Comparison of ENCODE assay signal across 20 cellular contexts in the genomic region with DNA sequence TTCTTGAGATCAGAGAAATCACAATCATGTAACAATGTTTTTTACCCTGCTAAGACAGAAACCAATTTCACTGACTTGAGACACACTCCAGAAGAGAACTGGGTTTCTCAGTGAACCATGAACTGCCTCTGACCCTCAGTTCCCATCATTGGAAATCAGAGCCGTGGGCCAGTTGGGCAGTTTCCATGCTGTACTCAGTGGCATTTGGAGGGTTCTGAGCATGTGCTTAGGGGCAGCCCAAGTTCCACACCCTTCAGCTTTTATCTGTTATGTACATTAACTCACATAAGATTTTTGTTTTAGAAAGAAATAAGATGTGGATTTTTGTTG.
DNase-seq lines count a peak whose midpoint lies in the region; ATAC-seq, FAIRE-seq and TF ChIP-seq lines count a peak whose summit lies in the region.
"Had no signal": no experiment of that assay in that cellular context is flagged by ENCODE, and none has a peak within 500 bp of the region (broad histone marks: within the 10 kb centered on the region; RNA-seq: fewer than 3 reads in every experiment).

No MANE protein-coding gene starts in this region.

- peaks cover 2% of the 10 kb centered on the region for H3K27me3 Mint-ChIP-seq in endothelial cell (ENCODE audit: unreplicated experiment)
- H3K27me3 Mint-ChIP-seq in stimulated activated naive CD8-positive, alpha-beta T cell treated with anti-CD3 and anti-CD28 coated beads, Interleukin-15, amount 100 ng/mL, for 72 hours: peaks cover 7% of the 10 kb centered on the region
- H3K27me3 Mint-ChIP-seq: CD8-positive, alpha-beta memory T cell had no signal

- no peak for ATAC-seq in stimulated activated naive CD8-positive, alpha-beta T cell treated with anti-CD3 and anti-CD28 coated beads, Interleukin-15, amount 100 ng/mL, for 72 hours

- no peak overlapping the region for H3K4me3 Mint-ChIP-seq in endothelial cell (ENCODE audit: unreplicated experiment)
- no peak overlapping the region for H3K4me3 Mint-ChIP-seq in stimulated activated naive CD8-positive, alpha-beta T cell treated with anti-CD3 and anti-CD28 coated beads, Interleukin-15, amount 100 ng/mL, for 72 hours

- H3K9me3 Mint-ChIP-seq in endothelial cell (ENCODE audit: unreplicated experiment): no peaks in the 10 kb centered on the region
- H3K9me3 Mint-ChIP-seq in stimulated activated naive CD8-positive, alpha-beta T cell treated with anti-CD3 and anti-CD28 coated beads, Interleukin-15, amount 100 ng/mL, for 72 hours: peaks cover 6 to 19% of the 10 kb centered on the region in 2 donors

- no peak overlapping the region for H3K27ac Mint-ChIP-seq in endothelial cell (ENCODE audit: unreplicated experiment)
- no peak overlapping the region for H3K27ac Mint-ChIP-seq in stimulated activated naive CD8-positive, alpha-beta T cell treated with anti-CD3 and anti-CD28 coated beads, Interleukin-15, amount 100 ng/mL, for 72 hours

- FAIRE-seq in kidney (lab: Jason Lieb, UNC): no peak
- FAIRE-seq: A204.1, GM12891 had no signal

- no peak overlapping the region for H3K27ac ChIP-seq in kidney (ENCODE audit: low read depth in 2 of 2, low read length in 2 of 2)
- H3K27ac ChIP-seq: BLaER1 treated with 17β-estradiol and CSF1 and Interleukin-3, amounts not matched to agents 10 nM and 100 nM had no signal

- H3K4me3 ChIP-seq in kidney (ENCODE audit: low read length in 2 of 2): no peak overlapping the region
- H3K4me3 ChIP-seq: BLaER1 treated with 17β-estradiol and CSF1 and Interleukin-3, amounts not matched to agents 10 nM and 100 nM had no signal

- DNase-seq in HuH-7 (ENCODE audit: low spot score) (peak; percentile 15), RPMI8226 (peak; percentile 13), kidney (peak; percentile 46), renal cortical epithelial cell (ENCODE audit: low read depth) (peak; percentile 71), endothelial cell (ENCODE audit: low spot score) (no peak)
- DNase-seq in stimulated activated naive CD8-positive, alpha-beta T cell treated with anti-CD3 and anti-CD28 coated beads, Interleukin-15, amount 100 ng/mL, for 72 hours: no peak
- DNase-seq in central memory CD4-positive, alpha-beta T cell: no peak
- DNase-seq: CD8-positive, alpha-beta memory T cell; GF-D8; GOT3; MV-4-11; NCI-H1436; NCI-H2029; NCI-H2171 treated with DMSO at 0.1 percent for 48 hours; NCI-H446 treated with DMSO at 0.1 percent for 48 hours; NCI-H748 treated with DMSO at 0.1 percent for 48 hours; Right ventricle myocardium superior had no signal

- no peaks in the 10 kb centered on the region for H3K36me3 Mint-ChIP-seq in endothelial cell (ENCODE audit: low read depth, unreplicated experiment)
- H3K36me3 Mint-ChIP-seq: CD8-positive, alpha-beta memory T cell had no signal

- TF ChIP-seq CTCF in kidney (IDR thresholded peaks at IDR 0.05; ENCODE audit: borderline replicate concordance, extremely low read depth, insufficient read depth): no peak
- TF ChIP-seq CTCF in endothelial cell (IDR thresholded peaks at IDR 0.05; ENCODE audit: unreplicated experiment): no peak

- intact Hi-C loops in kidney (cut with DNase I): no loop called here

- no peaks in the 10 kb centered on the region for H3K9me3 ChIP-seq in kidney (ENCODE audit: control insufficient read depth in 1 of 2, low read length in 2 of 2)

- no peaks in the 10 kb centered on the region for H3K4me1 Mint-ChIP-seq in endothelial cell (ENCODE audit: unreplicated experiment)
- H3K4me1 Mint-ChIP-seq in stimulated activated naive CD8-positive, alpha-beta T cell treated with anti-CD3 and anti-CD28 coated beads, Interleukin-15, amount 100 ng/mL, for 72 hours: no peaks in the 10 kb centered on the region

- H3K4me1 ChIP-seq in kidney (ENCODE audit: control insufficient read depth in 1 of 2, insufficient read depth in 1 of 2, low read depth in 1 of 2, low read length in 2 of 2): peaks cover 0 to 2% of the 10 kb centered on the region in 2 donors
- H3K4me1 ChIP-seq: BLaER1 treated with 17β-estradiol and CSF1 and Interleukin-3, amounts not matched to agents 10 nM and 100 nM had no signal

- H3K36me3 ChIP-seq in kidney (ENCODE audit: control insufficient read depth in 1 of 2, insufficient read depth in 2 of 2, low read length in 2 of 2): no peaks in the 10 kb centered on the region
- H3K36me3 ChIP-seq: BLaER1 treated with 17β-estradiol and CSF1 and Interleukin-3, amounts not matched to agents 10 nM and 100 nM had no signal

- H3K9ac ChIP-seq in kidney (ENCODE audit: low read length in 2 of 2): no peak overlapping the region
- H3K9ac ChIP-seq: BLaER1 treated with 17β-estradiol and CSF1 and Interleukin-3, amounts not matched to agents 10 nM and 100 nM had no signal

Comparison
In these comparisons a context has a peak if more than half of its experiments do, and no peak if none do; other contexts are left out.
1. DNase-seq: peak in HuH-7 (single experiment), RPMI8226 (single experiment), kidney (single experiment) and renal cortical epithelial cell (single experiment); none in endothelial cell (single experiment), stimulated activated naive CD8-positive, alpha-beta T cell treated with anti-CD3 and anti-CD28 coated beads, Interleukin-15, amount 100 ng/mL, for 72 hours (0 of 2) and central memory CD4-positive, alpha-beta T cell (single experiment).